In genomic region chr9:72585737-72586136, GRCh38 we compare ENCODE assay signal across 12 cellular contexts.
DNase-seq lines count a peak whose midpoint lies in the region; TF ChIP-seq lines count a peak whose summit lies in the region.
"Had no signal": no experiment of that assay in that cellular context is flagged by ENCODE, and none has a peak within 500 bp of the region (broad histone marks: within the 10 kb centered on the region; RNA-seq: fewer than 3 reads in every experiment).

No MANE protein-coding gene starts in this region.

- peaks cover 0 to 4% (median 2%) of the 10 kb centered on the region in 3 donors for H3K27me3 Mint-ChIP-seq in CD14-positive monocyte (ENCODE audit: low read depth in 3 of 3)
- H3K27me3 Mint-ChIP-seq: activated naive CD4-positive, alpha-beta T cell treated with anti-CD3 and anti-CD28 coated beads, Interleukin-2, amount 10 ng/mL, durations not matched to agents 7 days and 5 days had no signal

- peak overlapping the region; percentile 27 for H4K8ac ChIP-seq in mesenchymal stem cell (ENCODE audit: low read length)

- H3K4me3 ChIP-seq in NB4 (ENCODE audit: low read depth, low read length) (no peak overlapping the region), choroid plexus epithelial cell (ENCODE audit: low read depth, low read length) (no peak overlapping the region), mesenchymal stem cell (ENCODE audit: insufficient read depth in 1 of 2, low read depth in 1 of 2, low read length in 2 of 2) (no peak overlapping the region)
- H3K4me3 ChIP-seq: right atrium auricular region, SJCRH30 had no signal

- in situ Hi-C loops in G401 (cut with HindIII; ENCODE audit: low sequenced_read_pairs), result no loop called here

- H3K4ac ChIP-seq in mesenchymal stem cell (ENCODE audit: low read depth in 1 of 2, low read length in 2 of 2), result no peak overlapping the region

- H3K36me3 ChIP-seq in mesenchymal stem cell (ENCODE audit: control insufficient read depth in 1 of 2, insufficient read depth in 2 of 2, low read depth in 1 of 2, low read length in 2 of 2), result no peaks in the 10 kb centered on the region
- H3K36me3 ChIP-seq: right atrium auricular region, SJCRH30 had no signal

- DNase-seq in CD14-positive monocyte (ENCODE audit: low spot score) (peak; percentile 84), NB4 (ENCODE audit: low read depth) (peak; percentile 77), choroid plexus epithelial cell (ENCODE audit: low read depth) (peak; percentile 63), mesenchymal stem cell (peak; percentile 89), RPMI8226 (no peak), G401 (ENCODE audit: low spot score) (no peak), NCI-H1048 (lab: John Stamatoyannopoulos, UW) (no peak)
- no peak for DNase-seq in NK-92 treated with Interleukin-12 subunit alpha and Interleukin-12 subunit beta, amount 100 ng/mL, for 24 hours (lab: John Stamatoyannopoulos, UW)
- DNase-seq: activated CD4-positive, alpha-beta T cell treated with anti-CD3 and anti-CD28 coated beads for 36 hours; activated naive CD4-positive, alpha-beta T cell treated with anti-CD3 and anti-CD28 coated beads, Interleukin-2, amount 10 ng/mL, durations not matched to agents 7 days and 5 days; SJCRH30 had no signal

- TF ChIP-seq CTCF in CD14-positive monocyte (IDR thresholded peaks at IDR 0.05), result no peak
- no peak for TF ChIP-seq CTCF in NB4 (IDR thresholded peaks at IDR 0.05; ENCODE audit: low read depth, low read length)
- no peak for TF ChIP-seq CTCF in choroid plexus epithelial cell (conservative IDR thresholded peaks at IDR 0.05; ENCODE audit: low read depth, low read length)

- H3K36me3 Mint-ChIP-seq in CD14-positive monocyte, result no peaks in the 10 kb centered on the region
- H3K36me3 Mint-ChIP-seq: activated naive CD4-positive, alpha-beta T cell treated with anti-CD3 and anti-CD28 coated beads, Interleukin-2, amount 10 ng/mL, durations not matched to agents 7 days and 5 days had no signal

- H3K79me1 ChIP-seq in mesenchymal stem cell (replicated peaks; ENCODE audit: low read length, poor library complexity, severe bottlenecking), result no peaks in the 10 kb centered on the region

- H3K9me3 ChIP-seq in mesenchymal stem cell (ENCODE audit: control insufficient read depth, low read length), result no peaks in the 10 kb centered on the region
- H3K9me3 ChIP-seq: right atrium auricular region, SJCRH30 had no signal

- no peaks in the 10 kb centered on the region for H3K27me3 ChIP-seq in mesenchymal stem cell (ENCODE audit: control insufficient read depth in 1 of 2, insufficient read depth in 1 of 2, low read length in 2 of 2)
- H3K27me3 ChIP-seq: right atrium auricular region, SJCRH30 had no signal

- peak overlapping the region; percentile 72 to 97 (median 96) for H3K27ac Mint-ChIP-seq in CD14-positive monocyte
- H3K27ac Mint-ChIP-seq: activated CD4-positive, alpha-beta T cell treated with anti-CD3 and anti-CD28 coated beads for 36 hours had no signal

- H2AK5ac ChIP-seq in mesenchymal stem cell (ENCODE audit: low read length, severe bottlenecking), result no peak overlapping the region

- no peak overlapping the region for H3K27ac ChIP-seq in mesenchymal stem cell (ENCODE audit: low read length, poor library complexity, severe bottlenecking)
- H3K27ac ChIP-seq: right atrium auricular region, SJCRH30 had no signal

- H3K18ac ChIP-seq in mesenchymal stem cell (ENCODE audit: low read depth in 1 of 2, low read length in 2 of 2), result no peak overlapping the region

- no peak overlapping the region for H4K91ac ChIP-seq in mesenchymal stem cell (ENCODE audit: low read length)

- H2BK15ac ChIP-seq in mesenchymal stem cell (ENCODE audit: low read depth, poor library complexity, severe bottlenecking), result no peak overlapping the region

- H3K4me1 Mint-ChIP-seq in CD14-positive monocyte, result peaks cover 59% of the 10 kb centered on the region

- H2AFZ ChIP-seq in mesenchymal stem cell (ENCODE audit: low read depth, low read length), result no peak overlapping the region

- H2BK5ac ChIP-seq in mesenchymal stem cell (ENCODE audit: low read depth, low read length, poor library complexity, severe bottlenecking), result no peak overlapping the region

- intact Hi-C loops in CD14-positive monocyte (cut with micrococcal nuclease), result loop anchor here in 1 of 2 donors (2.0 to 5.0 kb wide), 2 partner anchors 143 to 293 kb away; no protein-coding TSS in a partner anchor

- 72% methylated on average over 5 of the region's 6 CpGs for WGBS in mesenchymal stem cell

- H2BK12ac ChIP-seq in mesenchymal stem cell (ENCODE audit: low read length in 2 of 2), result peak overlapping the region in 1 of 2 experiments; percentile 16

- peaks cover 5% of the 10 kb centered on the region for H3K4me1 ChIP-seq in mesenchymal stem cell (ENCODE audit: control insufficient read depth, insufficient read depth, low read depth, low read length)
- H3K4me1 ChIP-seq: right atrium auricular region, SJCRH30 had no signal

- H3K9ac ChIP-seq in mesenchymal stem cell (ENCODE audit: low read length), result no peak overlapping the region

- H2BK120ac ChIP-seq in mesenchymal stem cell (ENCODE audit: low read depth, low read length), result no peak overlapping the region

- no peak for TF ChIP-seq POLR2A in NB4 (IDR thresholded peaks at IDR 0.05; ENCODE audit: extremely low read depth, insufficient read length)

- H3K4me3 Mint-ChIP-seq in CD14-positive monocyte, result peak overlapping the region in 1 of 2 donors; percentile 71
- H3K4me3 Mint-ChIP-seq: activated CD4-positive, alpha-beta T cell treated with anti-CD3 and anti-CD28 coated beads for 36 hours; activated naive CD4-positive, alpha-beta T cell treated with anti-CD3 and anti-CD28 coated beads, Interleukin-2, amount 10 ng/mL, durations not matched to agents 7 days and 5 days had no signal

- H3K23ac ChIP-seq in mesenchymal stem cell (ENCODE audit: low read length in 2 of 2), result no peak overlapping the region

- no peak overlapping the region for H3K14ac ChIP-seq in mesenchymal stem cell (ENCODE audit: low read length in 2 of 2)

- peaks cover 0 to 4% (median 0%) of the 10 kb centered on the region in 7 donors for H3K9me3 Mint-ChIP-seq in CD14-positive monocyte
- H3K9me3 Mint-ChIP-seq: activated naive CD4-positive, alpha-beta T cell treated with anti-CD3 and anti-CD28 coated beads, Interleukin-2, amount 10 ng/mL, durations not matched to agents 7 days and 5 days had no signal

- no peak overlapping the region for H3K4me2 ChIP-seq in mesenchymal stem cell (ENCODE audit: low read length, poor library complexity, severe bottlenecking)

Comparison
In these comparisons a context has a peak if more than half of its experiments do, and no peak if none do; other contexts are left out.
1. DNase-seq: peak in CD14-positive monocyte (single experiment), NB4 (single experiment), choroid plexus epithelial cell (single experiment) and mesenchymal stem cell (single experiment); none in NK-92 treated with Interleukin-12 subunit alpha and Interleukin-12 subunit beta, amount 100 ng/mL, for 24 hours (single experiment), RPMI8226 (single experiment), G401 (single experiment) and NCI-H1048 (single experiment).